ENCODE assay signal across 2 cellular contexts in genomic region chr20:17504898-17505663, GRCh38.
TF ChIP-seq lines count a peak whose summit lies in the region.

No MANE protein-coding gene starts in this region.

TF ChIP-seq in HEK293, 187 proteins besides CTCF, POLR2A, EP300 and RAD21 (continued from another document):
- 0 out of 2 replicates have a peak, but pooled peaks have one; percentile 15 for TF ChIP-seq PRDM1 (tag by site-specific recombination; IDR thresholded peaks at IDR 0.05)
- no peak for TF ChIP-seq ZNF501 (tag by site-specific recombination; IDR thresholded peaks at IDR 0.05)
- TF ChIP-seq ZNF169 (tag by site-specific recombination; IDR thresholded peaks at IDR 0.05) = no peak
- no peak for TF ChIP-seq ZNF639 (tag by site-specific recombination; IDR thresholded peaks at IDR 0.05)
- TF ChIP-seq HOXC10 (CRISPR knock-in tag; IDR thresholded peaks at IDR 0.05) = no peak
- TF ChIP-seq ZNF654 (tag by site-specific recombination; IDR thresholded peaks at IDR 0.05; ENCODE audit: low read depth) = peak; percentile 86
- no peak for TF ChIP-seq ZBTB10 (tag by site-specific recombination; IDR thresholded peaks at IDR 0.05)
- TF ChIP-seq ZFP41 (tag by site-specific recombination; IDR thresholded peaks at IDR 0.05; ENCODE audit: borderline replicate concordance) = no peak
- 0 out of 2 replicates have a peak, but pooled peaks have one; percentile 31 for TF ChIP-seq KLF1 (tag by site-specific recombination; IDR thresholded peaks at IDR 0.05)
- no peak for TF ChIP-seq ZNF23 (tag by site-specific recombination; IDR thresholded peaks at IDR 0.05; ENCODE audit: borderline replicate concordance)
- TF ChIP-seq ZNF792 (tag by site-specific recombination; IDR thresholded peaks at IDR 0.05) = no peak

TF ChIP-seq in K562, 482 proteins besides CTCF, POLR2A, EP300 and RAD21 (continued from another document):
- TF ChIP-seq AFF1 (IDR thresholded peaks at IDR 0.05; ENCODE audit: low read depth in 1 of 2, partially characterized antibody in 2 of 2) (no peak), MGA (IDR thresholded peaks at IDR 0.05) (peak; percentile 52), FUS (optimal IDR thresholded peaks at IDR 0.05; ENCODE audit: low read depth, low read length) (no peak), RBM14 (IDR thresholded peaks at IDR 0.05; ENCODE audit: borderline replicate concordance, insufficient read depth, low read depth, low read length) (no peak), L3MBTL2 (IDR thresholded peaks at IDR 0.05) (peak; percentile 47; the same call in 1 of the 2 replicates), MLLT1 (IDR thresholded peaks at IDR 0.05) (no peak), ZNF324 (CRISPR knock-in tag; IDR thresholded peaks at IDR 0.05) (no peak), ZNF589 (CRISPR knock-in tag; IDR thresholded peaks at IDR 0.05; ENCODE audit: low read depth) (no peak), BHLHE40 (IDR thresholded peaks at IDR 0.05; ENCODE audit: low read length) (no peak), MTA2 (IDR thresholded peaks at IDR 0.05; ENCODE audit: low read depth) (no peak), CREM (IDR thresholded peaks at IDR 0.05; ENCODE audit: low read depth) (no peak), HDAC2 (IDR thresholded peaks at IDR 0.05) (0 out of 2 replicates have a peak, but pooled peaks have one; percentile 19), ZNF609 (CRISPR knock-in tag; IDR thresholded peaks at IDR 0.05; ENCODE audit: borderline replicate concordance) (no peak), RBFOX2 (IDR thresholded peaks at IDR 0.05; ENCODE audit: low read depth, low read length) (peak; percentile 50; the same call in 1 of the 2 replicates), MNT (conservative IDR thresholded peaks at IDR 0.05) (peak; percentile 49 to 52), KLF13 (tag; IDR thresholded peaks at IDR 0.05; ENCODE audit: borderline replicate concordance, low read depth) (peak; percentile 60; the same call in 1 of the 2 replicates), HDGF (IDR thresholded peaks at IDR 0.05) (no peak), ZNF384 (IDR thresholded peaks at IDR 0.05; ENCODE audit: low read depth, low read length) (peak; percentile 92), POLR2G (IDR thresholded peaks at IDR 0.05; ENCODE audit: low read depth, low read length) (peak; percentile 62), RCOR1 (IDR thresholded peaks at IDR 0.05; ENCODE audit: borderline replicate concordance in 1 of 2, low read depth in 2 of 2, low read length in 2 of 2) (no peak)
